In the genomic region with DNA sequence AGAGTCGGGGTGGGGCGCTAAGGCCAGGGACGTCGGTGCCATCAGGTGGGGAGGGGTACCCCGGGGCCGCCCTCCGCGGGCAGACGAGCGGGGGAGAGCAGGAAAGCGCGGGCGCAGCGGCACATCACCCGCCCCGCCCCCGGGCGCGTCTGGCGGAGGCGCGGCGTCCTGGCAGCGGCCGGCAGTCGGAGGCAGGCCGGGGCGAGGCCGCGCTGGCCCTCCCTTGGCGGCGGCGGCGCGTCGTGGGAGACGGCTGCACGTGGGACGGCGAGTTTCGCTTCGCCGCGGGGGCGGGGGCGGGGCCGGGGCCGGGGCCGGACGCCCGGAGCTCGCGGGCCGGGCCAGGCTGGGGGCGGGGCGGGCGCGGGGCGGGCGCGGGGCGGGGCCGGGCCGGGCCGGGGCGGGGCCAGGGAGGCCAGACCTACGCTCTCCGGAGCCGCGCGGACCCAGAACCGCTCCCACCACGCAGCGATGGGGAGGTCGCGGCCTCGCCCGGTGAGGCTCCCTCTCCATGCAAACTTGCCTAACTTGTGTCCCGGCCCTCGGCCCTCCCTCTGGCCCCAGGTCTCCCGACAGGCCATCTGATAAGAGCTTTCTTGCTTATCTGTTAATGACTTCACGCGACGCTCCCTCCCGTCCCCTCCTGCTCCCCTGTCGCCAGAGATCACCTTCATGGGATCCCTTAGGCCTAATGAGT, we compare ENCODE assay signal across 8 cellular contexts. TPM values are rescaled to one million over a fixed set of nuclear protein-coding genes. Genes with fewer than 3 reads are reported as not detected.
DNase-seq lines count a peak whose midpoint lies in the region; ATAC-seq, FAIRE-seq and TF ChIP-seq lines count a peak whose summit lies in the region.

No MANE protein-coding gene starts in this region.

- no peak overlapping the region for H3K9ac ChIP-seq in fibroblast of lung (ENCODE audit: insufficient read depth, low read length)

- H3K36me3 Mint-ChIP-seq in activated T-cell treated with anti-CD3 and anti-CD28 coated beads, Interleukin-2, amount 50 U/mL, for 72 hours (ENCODE audit: insufficient read depth in 2 of 2): peaks cover 4 to 6% of the 10 kb centered on the region in 2 donors
- no peaks in the 10 kb centered on the region for H3K36me3 Mint-ChIP-seq in natural killer cell treated with Interleukin-12 subunit alpha and Interleukin-12 subunit beta and Interleukin-15 and Interleukin-18, amount 100 ng/mL, for 72 hours

- H3K36me3 ChIP-seq in fibroblast of lung (ENCODE audit: control insufficient read depth, insufficient read depth, low read length): no peaks in the 10 kb centered on the region
- H3K36me3 ChIP-seq in suprapubic skin: no peaks in the 10 kb centered on the region

- H3K4me3 ChIP-seq in fibroblast of lung (replicated peaks in 1 of 4; ENCODE audit: control extremely low read depth in 1 of 4, insufficient read depth in 1 of 4, low read depth in 3 of 4, low read length in 4 of 4) (peak overlapping the region; percentile 32 to 61 (median 52)), suprapubic skin (peak overlapping the region; percentile 52)

- TF ChIP-seq CTCF in fibroblast of lung (conservative IDR thresholded peaks at IDR 0.05 in 1 of 2, IDR thresholded peaks at IDR 0.05 in 1 of 2; ENCODE audit: low read depth in 1 of 2, low read length in 2 of 2) (no peak), suprapubic skin (IDR thresholded peaks at IDR 0.05) (no peak)

- H3K9me3 ChIP-seq in fibroblast of lung (ENCODE audit: control insufficient read depth, insufficient read depth, low read depth, low read length): no peaks in the 10 kb centered on the region
- H3K9me3 ChIP-seq in suprapubic skin: no peaks in the 10 kb centered on the region

- no peaks in the 10 kb centered on the region for H4K20me1 ChIP-seq in fibroblast of lung (ENCODE audit: control insufficient read depth, extremely low read depth, insufficient read depth, low read length)

- H3K4me1 ChIP-seq in fibroblast of lung (ENCODE audit: control insufficient read depth, extremely low read depth, insufficient read depth, low read length) (peaks cover 2% of the 10 kb centered on the region), suprapubic skin (peaks cover 59% of the 10 kb centered on the region)

- peaks cover 27% of the 10 kb centered on the region for H3K79me2 ChIP-seq in fibroblast of lung (ENCODE audit: control insufficient read depth, insufficient read depth, low read length)

- no peaks in the 10 kb centered on the region for H3K9me3 Mint-ChIP-seq in activated T-cell treated with anti-CD3 and anti-CD28 coated beads, Interleukin-2, amount 50 U/mL, for 72 hours
- no peaks in the 10 kb centered on the region for H3K9me3 Mint-ChIP-seq in natural killer cell treated with Interleukin-12 subunit alpha and Interleukin-12 subunit beta and Interleukin-15 and Interleukin-18, amount 100 ng/mL, for 72 hours

- peak overlapping the region; percentile 84 to 89 for H3K4me3 Mint-ChIP-seq in activated T-cell treated with anti-CD3 and anti-CD28 coated beads, Interleukin-2, amount 50 U/mL, for 72 hours
- peak overlapping the region; percentile 89 for H3K4me3 Mint-ChIP-seq in natural killer cell treated with Interleukin-12 subunit alpha and Interleukin-12 subunit beta and Interleukin-15 and Interleukin-18, amount 100 ng/mL, for 72 hours

- peak overlapping the region; percentile 22 for H3K27ac Mint-ChIP-seq in activated T-cell treated with anti-CD3 and anti-CD28 coated beads, Interleukin-2, amount 50 U/mL, for 72 hours
- H3K27ac Mint-ChIP-seq in natural killer cell treated with Interleukin-12 subunit alpha and Interleukin-12 subunit beta and Interleukin-15 and Interleukin-18, amount 100 ng/mL, for 72 hours: peak overlapping the region; percentile 75 to 81

- peak; percentile 87 for FAIRE-seq in GM12891 (lab: Jason Lieb, UNC)

- DNase-seq in GM12891 (ENCODE audit: insufficient read length, low spot score) (peak; percentile 83), NOMO-1 treated with DMSO at 0.1 percent for 48 hours (lab: John Stamatoyannopoulos, UW; ENCODE audit: unreplicated experiment) (peak; percentile 16), fibroblast of lung (ENCODE audit: low read depth in 2 of 2) (peak; percentile 53 to 62), suprapubic skin (ENCODE audit: low spot score in 2 of 2) (peak in 1 of 2 donors; percentile 85), cortex of kidney (lab: John Stamatoyannopoulos, UW) (no peak)
- peak; percentile 62 to 64 for DNase-seq in activated T-cell treated with anti-CD3 and anti-CD28 coated beads, Interleukin-2, amount 50 U/mL, for 72 hours
- peak; percentile 82 for DNase-seq in natural killer cell treated with Interleukin-12 subunit alpha and Interleukin-12 subunit beta and Interleukin-15 and Interleukin-18, amount 100 ng/mL, for 72 hours (ENCODE audit: low spot score)

- no peaks in the 10 kb centered on the region for H3K27me3 Mint-ChIP-seq in activated T-cell treated with anti-CD3 and anti-CD28 coated beads, Interleukin-2, amount 50 U/mL, for 72 hours (ENCODE audit: low read depth)
- H3K27me3 Mint-ChIP-seq in natural killer cell treated with Interleukin-12 subunit alpha and Interleukin-12 subunit beta and Interleukin-15 and Interleukin-18, amount 100 ng/mL, for 72 hours: no peaks in the 10 kb centered on the region

- peak; percentile 53 for ATAC-seq in HG02938 (IDR thresholded peaks at IDR 0.05; ENCODE audit: unreplicated experiment)
- peak; percentile 87 to 92 for ATAC-seq in activated T-cell treated with anti-CD3 and anti-CD28 coated beads, Interleukin-2, amount 50 U/mL, for 72 hours (replicated peaks in 1 of 2)
- peak; percentile 93 to 95 for ATAC-seq in natural killer cell treated with Interleukin-12 subunit alpha and Interleukin-12 subunit beta and Interleukin-15 and Interleukin-18, amount 100 ng/mL, for 72 hours

- WGBS in suprapubic skin: 2% methylated on average over 11 of the region's 86 CpGs

- peaks cover 67% of the 10 kb centered on the region for H3K4me1 Mint-ChIP-seq in activated T-cell treated with anti-CD3 and anti-CD28 coated beads, Interleukin-2, amount 50 U/mL, for 72 hours (ENCODE audit: low read depth)
- H3K4me1 Mint-ChIP-seq in natural killer cell treated with Interleukin-12 subunit alpha and Interleukin-12 subunit beta and Interleukin-15 and Interleukin-18, amount 100 ng/mL, for 72 hours (ENCODE audit: low read depth in 2 of 2): peaks cover 42 to 45% of the 10 kb centered on the region in 2 donors

- TF ChIP-seq POLR2A in GM12891 (IDR thresholded peaks at IDR 0.05; ENCODE audit: low read depth, low read length) (no peak), suprapubic skin (IDR thresholded peaks at IDR 0.05) (no peak)

- peak overlapping the region; percentile 87 for H3K4me2 ChIP-seq in fibroblast of lung (ENCODE audit: extremely low read depth, insufficient read depth, low read length)

- H3K27ac ChIP-seq in fibroblast of lung (ENCODE audit: insufficient read depth, low read length) (peak overlapping the region; percentile 27), suprapubic skin (peak overlapping the region; percentile 85)

- no peaks in the 10 kb centered on the region for H3K27me3 ChIP-seq in fibroblast of lung (ENCODE audit: control insufficient read depth, insufficient read depth, low read length)
- H3K27me3 ChIP-seq in suprapubic skin: no peaks in the 10 kb centered on the region

- peak overlapping the region; percentile 67 for H2AFZ ChIP-seq in fibroblast of lung (ENCODE audit: low read length)

- no peak for TF ChIP-seq EP300 in suprapubic skin (IDR thresholded peaks at IDR 0.05)

TF ChIP-seq in GM12891, 5 proteins besides CTCF, POLR2A, EP300 and RAD21:
- TF ChIP-seq POLR2AphosphoS5 (IDR thresholded peaks at IDR 0.05; ENCODE audit: low read depth, low read length): no peak
- no peak for TF ChIP-seq POU2F2 (IDR thresholded peaks at IDR 0.05; ENCODE audit: low read depth, low read length)
- TF ChIP-seq PAX5 (IDR thresholded peaks at IDR 0.05; ENCODE audit: insufficient read depth, low read length, severe bottlenecking): no peak
- TF ChIP-seq TAF1 (IDR thresholded peaks at IDR 0.05; ENCODE audit: low read depth, low read length): no peak
- no peak for TF ChIP-seq SPI1 (IDR thresholded peaks at IDR 0.05; ENCODE audit: low read depth, low read length)

RNA-seq across cellular contexts. Expression of a gene that starts 12.5 kb away (rescaled TPM):
- 8.5 TPM for polyA plus RNA-seq in GM12891 (2012; ENCODE audit: low read depth, missing spikeins)
- total RNA-seq in activated T-cell treated with anti-CD3 and anti-CD28 coated beads, Interleukin-2, amount 50 U/mL, for 72 hours: 10 to 100 TPM; 49.9 to 52.5 TPM
- total RNA-seq in fibroblast of lung (19.3 and 43.4 TPM in 2 replicates), suprapubic skin (100 to 1,000 TPM; 174 to 206 (median 199) TPM)
- polyA plus RNA-seq in fibroblast of lung: 9.6 and 36.8 TPM in 2 replicates
- polyA plus RNA-seq in fibroblast of lung (2012): 10.7 and 32.5 TPM in 2 replicates
- 54.5 and 173 TPM in 2 replicates for polyA minus RNA-seq in fibroblast of lung (ENCODE audit: low replicate concordance)
- 10 to 100 TPM; 27.6 to 77.6 TPM for total RNA-seq in natural killer cell treated with Interleukin-12 subunit alpha and Interleukin-12 subunit beta and Interleukin-15 and Interleukin-18, amount 100 ng/mL, for 72 hours

RNA-seq across cellular contexts. Expression of a gene that starts 53.5 kb away (rescaled TPM):
- 25.7 TPM for polyA plus RNA-seq in GM12891 (2012; ENCODE audit: low read depth, missing spikeins)
- total RNA-seq in activated T-cell treated with anti-CD3 and anti-CD28 coated beads, Interleukin-2, amount 50 U/mL, for 72 hours: 10 to 100 TPM; 54.9 to 55.4 TPM
- 10.3 and 13.0 TPM in 2 replicates for total RNA-seq in fibroblast of lung
- 12.9 and 14.1 TPM in 2 replicates for polyA plus RNA-seq in fibroblast of lung
- 14.5 and 22.2 TPM in 2 replicates for polyA plus RNA-seq in fibroblast of lung (2012)
- 26.7 and 43.6 TPM in 2 replicates for polyA minus RNA-seq in fibroblast of lung (ENCODE audit: low replicate concordance)
- 100 to 1,000 TPM; 101 to 103 TPM for total RNA-seq in natural killer cell treated with Interleukin-12 subunit alpha and Interleukin-12 subunit beta and Interleukin-15 and Interleukin-18, amount 100 ng/mL, for 72 hours
- 10 to 100 TPM; 12.6 to 15.0 (median 14.3) TPM for total RNA-seq in suprapubic skin
